In genomic region chr5:162214551-162214950, GRCh38 we compare ENCODE assay signal across 27 cellular contexts.
"Had no signal": no experiment of that assay in that cellular context is flagged by ENCODE, and none has a peak within 500 bp of the region (broad histone marks: within the 10 kb centered on the region; RNA-seq: fewer than 3 reads in every experiment).

No MANE protein-coding gene starts in this region.

- H3K27me3 ChIP-seq: stomach, suprapubic skin, testis, thyroid gland, tibial artery, tibial nerve, transverse colon, upper lobe of left lung, upper lobe of right lung, uterus, vagina had no signal

- DNase-seq: stimulated activated CD4-positive, alpha-beta T cell treated with anti-CD3 and anti-CD28 coated beads, Interleukin-2, amount 100 ng/mL, for 48 hours; stimulated activated CD4-positive, alpha-beta T cell treated with anti-CD3 and anti-CD28 coated beads, Interleukin-4, amount 100 ng/mL, for 1 hour; stimulated activated CD4-positive, alpha-beta T cell treated with anti-CD3 and anti-CD28 coated beads, Interleukin-4, amount 100 ng/mL, for 24 hours; stimulated activated CD4-positive, alpha-beta T cell treated with anti-CD3 and anti-CD28 coated beads, Interleukin-4, amount 100 ng/mL, for 4 hours; stimulated activated CD8-positive, alpha-beta memory T cell treated with anti-CD3 and anti-CD28 coated beads, Interleukin-4, amount 100 ng/mL, for 48 hours; stimulated activated naive B cell treated with anti-CD40 and anti-IgM and Interleukin-4, amounts not matched to agents 10 μg/mL and 1 μg/mL and 100 μg/mL, for 72 hours; stimulated activated naive CD4-positive, alpha-beta T cell; stimulated activated naive CD4-positive, alpha-beta T cell treated with Interleukin-2 at 50 U/mL for 16 hours; stimulated activated naive CD8-positive, alpha-beta T cell treated with anti-CD3 and anti-CD28 coated beads, Interleukin-15, amount 100 ng/mL, for 72 hours; stimulated activated naive CD8-positive, alpha-beta T cell treated with anti-CD3 and anti-CD28 coated beads, Interleukin-15, Interleukin-2, amounts not matched to agents 100 U/mL and 50 U/mL, for 24 hours; stomach; substantia nigra; testis; thyroid gland; tibial artery; transverse colon; trophoblast cell; upper lobe of left lung; upper lobe of right lung; uterus had no signal

- FAIRE-seq: urothelium cell line had no signal

- H3K4me3 ChIP-seq: stomach, suprapubic skin, testis, thoracic aorta, thyroid gland, tibial artery, tibial nerve, transverse colon, upper lobe of left lung, upper lobe of right lung, uterus, vagina had no signal

- H3K27ac ChIP-seq: stomach, suprapubic skin, testis, thoracic aorta, thyroid gland, tibial artery, tibial nerve, transverse colon, upper lobe of left lung, upper lobe of right lung, uterus, vagina had no signal

- ATAC-seq: stimulated activated effector memory CD8-positive, alpha-beta T cell treated with anti-CD3 and anti-CD28 coated beads, Interleukin-12 subunit alpha, Interleukin-12 subunit beta, amount 100 ng/mL, for 72 hours; stimulated activated memory B cell treated with anti-CD40 and anti-IgM and Interleukin-4, amounts not matched to agents 10 μg/mL and 1 μg/mL and 100 μg/mL, for 72 hours; stimulated activated naive B cell treated with anti-CD40 and anti-IgM and Interleukin-4, amounts not matched to agents 10 μg/mL and 1 μg/mL and 100 μg/mL, for 72 hours; stimulated activated naive CD8-positive, alpha-beta T cell treated with anti-CD3 and anti-CD28 coated beads, Interleukin-15, amount 100 ng/mL, for 72 hours; stimulated activated naive CD8-positive, alpha-beta T cell treated with anti-CD3 and anti-CD28 coated beads, Interleukin-15, Interleukin-2, amounts not matched to agents 100 U/mL and 50 U/mL, for 24 hours; upper lobe of right lung had no signal

- H3K9me3 ChIP-seq: stomach, suprapubic skin, testis, thoracic aorta, thyroid gland, tibial artery, tibial nerve, transverse colon, upper lobe of left lung, upper lobe of right lung, uterus, vagina had no signal

- H3K36me3 ChIP-seq: stomach, suprapubic skin, thoracic aorta, thyroid gland, tibial artery, tibial nerve, transverse colon, upper lobe of left lung, upper lobe of right lung, uterus, vagina had no signal

- H3K4me1 ChIP-seq: stomach, suprapubic skin, testis, thyroid gland, tibial artery, tibial nerve, upper lobe of left lung, upper lobe of right lung, uterus, vagina had no signal
